7 cellular contexts compared by ENCODE assay signal in the genomic region with DNA sequence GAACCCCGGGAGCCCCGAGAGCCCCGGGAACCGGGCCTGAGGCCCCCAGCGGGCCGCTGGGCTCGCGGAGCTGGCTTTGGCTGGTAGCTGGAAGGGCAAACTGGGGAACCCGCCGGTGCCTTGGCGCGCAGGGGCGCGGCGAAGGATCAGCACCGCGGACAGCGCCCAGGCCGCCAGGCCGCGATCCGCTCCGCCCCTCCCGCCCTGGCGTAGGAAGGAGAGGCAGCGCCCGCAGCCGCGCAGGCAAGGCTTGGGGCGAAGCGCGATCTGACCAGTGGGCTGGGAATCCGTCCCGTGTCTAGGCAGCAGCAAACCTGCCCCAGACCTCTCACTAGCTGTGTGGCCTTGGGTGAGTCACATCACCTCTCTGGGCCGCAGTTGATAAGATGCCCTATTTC. TPM values are rescaled to one million over a fixed set of nuclear protein-coding genes. Genes with fewer than 3 reads are reported as not detected.
DNase-seq lines count a peak whose midpoint lies in the region; ATAC-seq and TF ChIP-seq lines count a peak whose summit lies in the region.

No MANE protein-coding gene starts in this region.

- ATAC-seq in GM21360 (IDR thresholded peaks at IDR 0.05; ENCODE audit: unreplicated experiment) (peak; percentile 48), HG02623 (IDR thresholded peaks at IDR 0.05; ENCODE audit: unreplicated experiment) (no peak)

- POLR2A ChIA-PET in activated CD4-positive, alpha-beta memory T cell treated with anti-CD3 and anti-CD28 coated beads, Interleukin-2, amount 10 ng/mL, durations not matched to agents 7 days and 5 days (lab: Charles Lee), result no interaction called here

- DNase-seq in NCI-H510A (lab: John Stamatoyannopoulos, UW) (peak; percentile 42), ecto neural progenitor cell (ENCODE audit: low spot score) (peak; percentile 95), lower leg skin (ENCODE audit: low spot score in 2 of 2) (peak; percentile 29 to 90)
- peak; percentile 77 for DNase-seq in activated CD4-positive, alpha-beta memory T cell treated with anti-CD3 and anti-CD28 coated beads, Interleukin-2, amount 10 ng/mL, durations not matched to agents 7 days and 5 days
- DNase-seq in stimulated activated CD4-positive, alpha-beta T cell treated with anti-CD3 and anti-CD28 coated beads, TNF-alpha, amount 100 ng/mL, for 4 hours (ENCODE audit: low read depth in 3 of 3), result peak; percentile 34 to 60 (median 46)

- H3K4me3 Mint-ChIP-seq in activated CD4-positive, alpha-beta memory T cell treated with anti-CD3 and anti-CD28 coated beads, Interleukin-2, amount 10 ng/mL, durations not matched to agents 7 days and 5 days, result no peak overlapping the region

- TF ChIP-seq POLR2A in lower leg skin (IDR thresholded peaks at IDR 0.05), result no peak

- H3K36me3 Mint-ChIP-seq in activated CD4-positive, alpha-beta memory T cell treated with anti-CD3 and anti-CD28 coated beads, Interleukin-2, amount 10 ng/mL, durations not matched to agents 7 days and 5 days (ENCODE audit: low read depth), result no peaks in the 10 kb centered on the region

- no peaks in the 10 kb centered on the region for H3K9me3 Mint-ChIP-seq in activated CD4-positive, alpha-beta memory T cell treated with anti-CD3 and anti-CD28 coated beads, Interleukin-2, amount 10 ng/mL, durations not matched to agents 7 days and 5 days

- peaks cover 3% of the 10 kb centered on the region for H3K4me1 Mint-ChIP-seq in activated CD4-positive, alpha-beta memory T cell treated with anti-CD3 and anti-CD28 coated beads, Interleukin-2, amount 10 ng/mL, durations not matched to agents 7 days and 5 days

- intact Hi-C loops in lower leg skin (cut with DNase I; ENCODE audit: low total_unique reads), result no loop called here

- 1 to 5% methylated on average over 5 to 15 of the region's 35 CpGs for WGBS in lower leg skin, 2 donors

- peaks cover 35% of the 10 kb centered on the region for H3K27me3 Mint-ChIP-seq in activated CD4-positive, alpha-beta memory T cell treated with anti-CD3 and anti-CD28 coated beads, Interleukin-2, amount 10 ng/mL, durations not matched to agents 7 days and 5 days

- CTCF ChIA-PET in activated CD4-positive, alpha-beta memory T cell treated with anti-CD3 and anti-CD28 coated beads, Interleukin-2, amount 10 ng/mL, durations not matched to agents 7 days and 5 days (lab: Charles Lee), result interaction anchor here (0.6 to 0.8 kb wide), 2 partner anchors 25 to 222 kb away, joined by 3 read pairs; no protein-coding TSS in a partner anchor

- no peak overlapping the region for H3K4me3 ChIP-seq in lower leg skin (ENCODE audit: low read depth, poor library complexity, severe bottlenecking)

- H3K27ac Mint-ChIP-seq in activated CD4-positive, alpha-beta memory T cell treated with anti-CD3 and anti-CD28 coated beads, Interleukin-2, amount 10 ng/mL, durations not matched to agents 7 days and 5 days, result no peak overlapping the region

- TF ChIP-seq CTCF in lower leg skin (IDR thresholded peaks at IDR 0.05), result no peak

RNA-seq across cellular contexts. Expression of a gene that starts 0.3 kb away (rescaled TPM):
- total RNA-seq in activated CD4-positive, alpha-beta memory T cell treated with anti-CD3 and anti-CD28 coated beads, Interleukin-2, amount 10 ng/mL, durations not matched to agents 7 days and 5 days, result under 1 TPM in 1 of 2 experiments, not detected in 1; 0.10 TPM
- total RNA-seq in lower leg skin, result under 1 TPM; 0.11 to 0.71 (median 0.34) TPM

RNA-seq across cellular contexts. Expression of a gene that starts 38.2 kb away (rescaled TPM):
- 10 to 100 TPM; 36.4 to 37.9 TPM for total RNA-seq in activated CD4-positive, alpha-beta memory T cell treated with anti-CD3 and anti-CD28 coated beads, Interleukin-2, amount 10 ng/mL, durations not matched to agents 7 days and 5 days
- 100 to 1,000 TPM in 3 of 4 donors, 10 to 100 TPM in 1; 99.3 to 178 (median 117) TPM for total RNA-seq in lower leg skin

RNA-seq across cellular contexts. Expression of a gene that starts 46.5 kb away (rescaled TPM):
- 10 to 100 TPM; 36.7 to 39.8 TPM for total RNA-seq in activated CD4-positive, alpha-beta memory T cell treated with anti-CD3 and anti-CD28 coated beads, Interleukin-2, amount 10 ng/mL, durations not matched to agents 7 days and 5 days
- total RNA-seq in lower leg skin, result 10 to 100 TPM in 3 of 4 donors, 1 to 10 TPM in 1; 9.2 to 15.3 (median 12.8) TPM

Comparison
In these comparisons a context has a peak if more than half of its experiments do, and no peak if none do; other contexts are left out.
1. DNase-seq: peak in every context shown above with its lines; median percentile 95 in ecto neural progenitor cell; 77 in activated CD4-positive, alpha-beta memory T cell treated with anti-CD3 and anti-CD28 coated beads, Interleukin-2, amount 10 ng/mL, durations not matched to agents 7 days and 5 days; 60 in lower leg skin; 46 in stimulated activated CD4-positive, alpha-beta T cell treated with anti-CD3 and anti-CD28 coated beads, TNF-alpha, amount 100 ng/mL, for 4 hours; 42 in NCI-H510A.